In the genomic region with DNA sequence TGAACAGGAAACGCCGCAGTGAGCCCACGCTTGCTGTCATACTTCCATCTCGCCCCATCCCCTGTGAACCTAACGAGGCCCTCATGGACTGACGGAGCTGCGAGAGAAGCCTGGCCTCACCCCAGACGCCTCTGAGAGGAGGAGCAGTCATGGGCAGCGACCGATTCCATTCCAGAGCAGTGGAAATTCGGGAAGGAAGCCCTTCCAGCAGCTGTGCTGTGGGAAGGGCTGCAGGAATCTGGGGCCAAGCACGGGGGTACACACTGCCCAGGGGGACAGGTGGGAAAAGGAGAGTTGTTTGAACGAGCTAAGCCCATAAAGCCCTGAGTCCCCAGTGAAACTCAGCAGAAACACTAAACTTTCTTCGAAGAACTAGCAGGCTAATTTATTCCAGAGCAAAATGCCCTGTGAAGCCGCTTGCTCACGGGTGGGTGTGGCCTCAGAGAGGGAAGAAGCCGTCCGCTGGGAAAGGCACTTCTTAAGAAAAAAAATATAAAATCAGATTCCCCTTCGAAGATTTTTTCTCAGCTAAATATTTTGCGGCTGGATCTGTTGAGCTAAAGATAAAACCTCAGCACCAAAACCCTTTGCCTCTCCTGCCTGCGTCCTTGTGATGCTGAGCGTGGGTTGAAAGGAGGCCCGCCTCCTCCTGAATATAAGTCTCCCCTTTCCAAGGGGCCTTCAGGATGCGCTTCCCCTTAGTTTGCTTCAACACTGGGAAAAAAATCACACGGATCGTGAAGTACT, we compare ENCODE assay signal across 13 cellular contexts. TPM values are rescaled to one million over a fixed set of nuclear protein-coding genes. Genes with fewer than 3 reads are reported as not detected.
DNase-seq lines count a peak whose midpoint lies in the region; ATAC-seq and TF ChIP-seq lines count a peak whose summit lies in the region.
"Had no signal": no experiment of that assay in that cellular context is flagged by ENCODE, and none has a peak within 500 bp of the region (broad histone marks: within the 10 kb centered on the region; RNA-seq: fewer than 3 reads in every experiment).

No MANE protein-coding gene starts in this region.

- 43 to 45% methylated on average over 22 to 23 of the region's 26 CpGs for WGBS in esophagus squamous epithelium, 2 donors

- ATAC-seq in GM23338 (peak; percentile 34), GM18909 (IDR thresholded peaks at IDR 0.05; ENCODE audit: poor library complexity, unreplicated experiment) (no peak)

- intact Hi-C loops in esophagus squamous epithelium (cut with DNase I): no loop called here

- H3K27ac Mint-ChIP-seq in GM23338 (no peak overlapping the region), nephron progenitor cell (peak overlapping the region; percentile 93)
- H3K27ac Mint-ChIP-seq: activated T-helper 1 cell treated with anti-CD3 and anti-CD28 coated beads, Interleukin-12 subunit alpha, Interleukin-12 subunit beta, Interleukin-2, Interleukin-4 antibody, amounts not matched to agents 30 ng/mL and 10 ng/mL and 1 ng/mL, durations not matched to agents 14 hours and 24 hours and 36 hours had no signal

- peaks cover 19% of the 10 kb centered on the region for H3K4me1 Mint-ChIP-seq in GM23338
- H3K4me1 Mint-ChIP-seq in nephron progenitor cell: peaks cover 22% of the 10 kb centered on the region

- H3K27me3 Mint-ChIP-seq in GM23338 (ENCODE audit: insufficient read depth, low read depth, poor library complexity): peaks cover 27% of the 10 kb centered on the region
- peaks cover 24% of the 10 kb centered on the region for H3K27me3 Mint-ChIP-seq in nephron progenitor cell (ENCODE audit: low read depth, poor library complexity)
- H3K27me3 Mint-ChIP-seq: central memory CD8-positive, alpha-beta T cell had no signal

- peak overlapping the region; percentile 86 for H3K4me2 ChIP-seq in GM23338
- H3K4me2 ChIP-seq: BLaER1 treated with 17β-estradiol and CSF1 and Interleukin-3, amounts not matched to agents 10 nM and 100 nM had no signal

- peaks cover 0 to 2% (median 0%) of the 10 kb centered on the region in 3 donors for H3K9me3 ChIP-seq in esophagus squamous epithelium

- peaks cover 7% of the 10 kb centered on the region for H3K4me1 ChIP-seq in GM23338 (ENCODE audit: insufficient read depth)
- H3K4me1 ChIP-seq in esophagus squamous epithelium: peaks cover 2 to 19% (median 13%) of the 10 kb centered on the region in 3 donors

- TF ChIP-seq CTCF in GM23338 (conservative IDR thresholded peaks at IDR 0.05; ENCODE audit: low read depth in 2 of 2) (no peak), esophagus squamous epithelium (IDR thresholded peaks at IDR 0.05) (no peak), nephron progenitor cell (IDR thresholded peaks at IDR 0.05) (no peak)

- H3F3A ChIP-seq in GM23338 (replicated peaks; ENCODE audit: low read depth): no peaks in the 10 kb centered on the region

- no peaks in the 10 kb centered on the region for H3K9me2 ChIP-seq in GM23338 (ENCODE audit: insufficient read depth)

- H3K4me3 ChIP-seq in GM23338 (peak overlapping the region; percentile 56), esophagus squamous epithelium (peak overlapping the region in 3 of 4 donors; percentile 2 to 26 (median 11))
- H3K4me3 ChIP-seq: BLaER1 treated with 17β-estradiol and CSF1 and Interleukin-3, amounts not matched to agents 10 nM and 100 nM had no signal

- H3K9me3 Mint-ChIP-seq in GM23338: peaks cover 25% of the 10 kb centered on the region
- peaks cover 46% of the 10 kb centered on the region for H3K9me3 Mint-ChIP-seq in nephron progenitor cell
- H3K9me3 Mint-ChIP-seq: central memory CD8-positive, alpha-beta T cell had no signal

- DNase-seq in 8988T: peak; percentile 6
- DNase-seq in GM23338 (ENCODE audit: low spot score): peak; percentile 29
- no peak for DNase-seq in esophagus squamous epithelium (lab: John Stamatoyannopoulos, UW)
- no peak for DNase-seq in nephron progenitor cell
- DNase-seq in inferior parietal cortex (ENCODE audit: extremely low spot score): no peak
- no peak for DNase-seq in HuH-7 (ENCODE audit: low spot score)
- no peak for DNase-seq in NCI-H187 treated with DMSO at 0.1 percent for 48 hours (lab: John Stamatoyannopoulos, UW)
- DNase-seq: NCI-H1092 treated with DMSO at 0.1 percent for 48 hours had no signal

- H3K36me3 Mint-ChIP-seq in GM23338 (ENCODE audit: low read depth): peaks cover 26% of the 10 kb centered on the region
- H3K36me3 Mint-ChIP-seq in nephron progenitor cell (ENCODE audit: low read depth): peaks cover 70% of the 10 kb centered on the region

- H3K27ac ChIP-seq in GM23338 (ENCODE audit: low read depth) (no peak overlapping the region), esophagus squamous epithelium (no peak overlapping the region)
- H3K27ac ChIP-seq: BLaER1 treated with 17β-estradiol and CSF1 and Interleukin-3, amounts not matched to agents 10 nM and 100 nM; VCaP had no signal

- no peaks in the 10 kb centered on the region for H4K20me1 ChIP-seq in GM23338 (replicated peaks; ENCODE audit: insufficient read depth)

- peaks cover 17% of the 10 kb centered on the region for H3K27me3 ChIP-seq in GM23338 (ENCODE audit: insufficient read depth)
- peaks cover 0 to 15% (median 0%) of the 10 kb centered on the region in 4 donors for H3K27me3 ChIP-seq in esophagus squamous epithelium
- H3K27me3 ChIP-seq: BLaER1 treated with 17β-estradiol and CSF1 and Interleukin-3, amounts not matched to agents 10 nM and 100 nM had no signal

- H2AFZ ChIP-seq in GM23338: peak overlapping the region; percentile 49

- no peaks in the 10 kb centered on the region for H3K36me3 ChIP-seq in GM23338 (ENCODE audit: insufficient read depth)
- peaks cover 0 to 28% (median 14%) of the 10 kb centered on the region in 3 donors for H3K36me3 ChIP-seq in esophagus squamous epithelium

- no peaks in the 10 kb centered on the region for H3K79me2 ChIP-seq in GM23338 (replicated peaks; ENCODE audit: insufficient read depth)

- TF ChIP-seq POLR2A in esophagus squamous epithelium (IDR thresholded peaks at IDR 0.05): no peak

- peak overlapping the region; percentile 72 for H3K4me3 Mint-ChIP-seq in GM23338
- H3K4me3 Mint-ChIP-seq in nephron progenitor cell: no peak overlapping the region
- H3K4me3 Mint-ChIP-seq: activated T-helper 1 cell treated with anti-CD3 and anti-CD28 coated beads, Interleukin-12 subunit alpha, Interleukin-12 subunit beta, Interleukin-2, Interleukin-4 antibody, amounts not matched to agents 30 ng/mL and 10 ng/mL and 1 ng/mL, durations not matched to agents 14 hours and 24 hours and 36 hours; central memory CD8-positive, alpha-beta T cell had no signal

TF ChIP-seq in GM23338, 12 proteins besides CTCF, POLR2A, EP300 and RAD21 (continues in another document):
- TF ChIP-seq JUNB (IDR thresholded peaks at IDR 0.05; ENCODE audit: unreplicated experiment) (no peak), CREB1 (CRISPR knock-in tag; IDR thresholded peaks at IDR 0.05; ENCODE audit: low read depth) (no peak), STAT1 (IDR thresholded peaks at IDR 0.05; ENCODE audit: unreplicated experiment) (no peak), NANOG (IDR thresholded peaks at IDR 0.05; ENCODE audit: borderline replicate concordance) (no peak), ZNF114 (CRISPR knock-in tag; IDR thresholded peaks at IDR 0.05) (no peak), EZH2phosphoT487 (IDR thresholded peaks at IDR 0.05; ENCODE audit: unreplicated experiment) (no peak), POLR2AphosphoS5 (IDR thresholded peaks at IDR 0.05; ENCODE audit: low read depth) (no peak), EZH2 (IDR thresholded peaks at IDR 0.05; ENCODE audit: low read depth, unreplicated experiment) (no peak)
- TF ChIP-seq, protein P1, sequence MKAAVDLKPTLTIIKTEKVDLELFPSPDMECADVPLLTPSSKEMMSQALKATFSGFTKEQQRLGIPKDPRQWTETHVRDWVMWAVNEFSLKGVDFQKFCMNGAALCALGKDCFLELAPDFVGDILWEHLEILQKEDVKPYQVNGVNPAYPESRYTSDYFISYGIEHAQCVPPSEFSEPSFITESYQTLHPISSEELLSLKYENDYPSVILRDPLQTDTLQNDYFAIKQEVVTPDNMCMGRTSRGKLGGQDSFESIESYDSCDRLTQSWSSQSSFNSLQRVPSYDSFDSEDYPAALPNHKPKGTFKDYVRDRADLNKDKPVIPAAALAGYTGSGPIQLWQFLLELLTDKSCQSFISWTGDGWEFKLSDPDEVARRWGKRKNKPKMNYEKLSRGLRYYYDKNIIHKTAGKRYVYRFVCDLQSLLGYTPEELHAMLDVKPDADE (IDR thresholded peaks at IDR 0.05): no peak

RNA-seq across cellular contexts. Expression of gene ANKMY1, which starts 38.2 kb away (rescaled TPM):
- 8.9 and 9.0 TPM in 2 replicates for total RNA-seq in GM23338 (2014; rRNA removed; shearing (Covaris generic))
- polyA plus RNA-seq in GM23338 (2016; fragmentation: Nextera tagmentation; extraction: Ambion mirVana): 2.3 TPM in 2 replicates
- 10 to 100 TPM in 3 of 4 donors, 1 to 10 TPM in 1; 8.2 to 23.8 (median 17.1) TPM for total RNA-seq in esophagus squamous epithelium

RNA-seq across cellular contexts. Expression of gene DUSP28, which starts 40.6 kb away (rescaled TPM):
- total RNA-seq in GM23338 (2014; rRNA removed; shearing (Covaris generic)): 1.0 and 2.7 TPM in 2 replicates
- 4.3 and 4.8 TPM in 2 replicates for polyA plus RNA-seq in GM23338 (2016; fragmentation: Nextera tagmentation; extraction: Ambion mirVana)
- 10 to 100 TPM in 1 of 4 donors, 1 to 10 TPM in 3; 2.0 to 10.5 (median 5.3) TPM for total RNA-seq in esophagus squamous epithelium

RNA-seq across cellular contexts. Expression of gene RNPEPL1, which starts 48.7 kb away (rescaled TPM):
- 21.0 and 28.4 TPM in 2 replicates for total RNA-seq in GM23338 (2014; rRNA removed; shearing (Covaris generic))
- polyA plus RNA-seq in GM23338 (2016; fragmentation: Nextera tagmentation; extraction: Ambion mirVana): 5.5 and 6.0 TPM in 2 replicates
- 10 to 100 TPM; 41.9 to 96.5 (median 48.1) TPM for total RNA-seq in esophagus squamous epithelium

Comparison
In these comparisons a context has a peak if more than half of its experiments do, and no peak if none do; other contexts are left out.
1. DNase-seq: peak in 8988T (single experiment) and GM23338 (single experiment); none in esophagus squamous epithelium (single experiment), nephron progenitor cell (single experiment), inferior parietal cortex (single experiment), HuH-7 (single experiment) and NCI-H187 treated with DMSO at 0.1 percent for 48 hours (single experiment).